1 cellular context compared by ENCODE assay signal in the genomic region with DNA sequence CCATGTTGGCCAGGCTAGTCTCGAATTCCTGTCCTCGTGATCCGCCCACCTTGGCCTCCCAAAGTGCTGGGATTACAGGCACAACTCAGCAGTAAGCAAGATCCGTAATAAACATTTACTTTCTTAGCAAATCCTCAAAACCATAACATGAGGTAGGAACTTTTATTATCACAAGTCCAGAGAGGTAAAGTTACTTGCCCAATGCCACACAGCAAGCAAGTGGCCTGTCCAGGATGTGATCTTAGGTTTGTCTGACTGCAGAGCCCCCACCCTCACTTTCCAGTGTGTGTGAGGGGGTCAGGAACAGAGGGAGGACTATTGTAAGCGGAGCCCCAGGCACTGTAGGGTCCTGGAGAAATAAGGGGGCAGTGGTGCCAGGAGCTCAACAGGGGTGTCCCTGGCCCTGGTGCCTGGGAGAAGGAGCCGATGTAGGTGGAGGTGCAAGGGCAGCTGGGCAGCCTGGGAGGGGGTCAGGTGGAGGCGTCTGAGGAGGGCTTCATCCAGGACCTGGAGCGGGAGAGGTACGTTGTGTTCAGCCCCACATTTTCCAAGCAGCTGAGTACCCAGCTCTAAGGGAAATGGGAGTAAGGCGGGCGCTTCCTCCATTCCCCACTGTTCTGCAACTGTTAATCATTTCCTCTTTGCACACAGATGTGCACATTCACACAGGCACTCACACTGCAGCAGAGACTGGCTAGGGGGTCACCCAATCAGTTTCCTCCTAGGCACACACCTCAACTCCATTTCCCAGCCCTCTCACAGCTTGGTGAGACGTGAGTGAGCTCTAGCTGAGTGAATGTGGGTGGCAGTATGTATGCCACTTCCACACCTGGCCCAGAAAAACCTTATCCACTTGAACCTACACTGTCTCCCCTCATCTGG.
TF ChIP-seq lines count a peak whose summit lies in the region.

No MANE protein-coding gene starts in this region.

TF ChIP-seq in GM23338, 12 proteins besides CTCF, POLR2A, EP300 and RAD21 (continued from another document):
- TF ChIP-seq REST (IDR thresholded peaks at IDR 0.05; ENCODE audit: unreplicated experiment): no peak
- TF ChIP-seq CREB1 (CRISPR knock-in tag; IDR thresholded peaks at IDR 0.05; ENCODE audit: low read depth): no peak
- no peak for TF ChIP-seq STAT1 (IDR thresholded peaks at IDR 0.05; ENCODE audit: unreplicated experiment)
- TF ChIP-seq EZH2 (IDR thresholded peaks at IDR 0.05; ENCODE audit: low read depth, unreplicated experiment): no peak
- TF ChIP-seq NANOG (IDR thresholded peaks at IDR 0.05; ENCODE audit: borderline replicate concordance): no peak
- TF ChIP-seq, protein P1, sequence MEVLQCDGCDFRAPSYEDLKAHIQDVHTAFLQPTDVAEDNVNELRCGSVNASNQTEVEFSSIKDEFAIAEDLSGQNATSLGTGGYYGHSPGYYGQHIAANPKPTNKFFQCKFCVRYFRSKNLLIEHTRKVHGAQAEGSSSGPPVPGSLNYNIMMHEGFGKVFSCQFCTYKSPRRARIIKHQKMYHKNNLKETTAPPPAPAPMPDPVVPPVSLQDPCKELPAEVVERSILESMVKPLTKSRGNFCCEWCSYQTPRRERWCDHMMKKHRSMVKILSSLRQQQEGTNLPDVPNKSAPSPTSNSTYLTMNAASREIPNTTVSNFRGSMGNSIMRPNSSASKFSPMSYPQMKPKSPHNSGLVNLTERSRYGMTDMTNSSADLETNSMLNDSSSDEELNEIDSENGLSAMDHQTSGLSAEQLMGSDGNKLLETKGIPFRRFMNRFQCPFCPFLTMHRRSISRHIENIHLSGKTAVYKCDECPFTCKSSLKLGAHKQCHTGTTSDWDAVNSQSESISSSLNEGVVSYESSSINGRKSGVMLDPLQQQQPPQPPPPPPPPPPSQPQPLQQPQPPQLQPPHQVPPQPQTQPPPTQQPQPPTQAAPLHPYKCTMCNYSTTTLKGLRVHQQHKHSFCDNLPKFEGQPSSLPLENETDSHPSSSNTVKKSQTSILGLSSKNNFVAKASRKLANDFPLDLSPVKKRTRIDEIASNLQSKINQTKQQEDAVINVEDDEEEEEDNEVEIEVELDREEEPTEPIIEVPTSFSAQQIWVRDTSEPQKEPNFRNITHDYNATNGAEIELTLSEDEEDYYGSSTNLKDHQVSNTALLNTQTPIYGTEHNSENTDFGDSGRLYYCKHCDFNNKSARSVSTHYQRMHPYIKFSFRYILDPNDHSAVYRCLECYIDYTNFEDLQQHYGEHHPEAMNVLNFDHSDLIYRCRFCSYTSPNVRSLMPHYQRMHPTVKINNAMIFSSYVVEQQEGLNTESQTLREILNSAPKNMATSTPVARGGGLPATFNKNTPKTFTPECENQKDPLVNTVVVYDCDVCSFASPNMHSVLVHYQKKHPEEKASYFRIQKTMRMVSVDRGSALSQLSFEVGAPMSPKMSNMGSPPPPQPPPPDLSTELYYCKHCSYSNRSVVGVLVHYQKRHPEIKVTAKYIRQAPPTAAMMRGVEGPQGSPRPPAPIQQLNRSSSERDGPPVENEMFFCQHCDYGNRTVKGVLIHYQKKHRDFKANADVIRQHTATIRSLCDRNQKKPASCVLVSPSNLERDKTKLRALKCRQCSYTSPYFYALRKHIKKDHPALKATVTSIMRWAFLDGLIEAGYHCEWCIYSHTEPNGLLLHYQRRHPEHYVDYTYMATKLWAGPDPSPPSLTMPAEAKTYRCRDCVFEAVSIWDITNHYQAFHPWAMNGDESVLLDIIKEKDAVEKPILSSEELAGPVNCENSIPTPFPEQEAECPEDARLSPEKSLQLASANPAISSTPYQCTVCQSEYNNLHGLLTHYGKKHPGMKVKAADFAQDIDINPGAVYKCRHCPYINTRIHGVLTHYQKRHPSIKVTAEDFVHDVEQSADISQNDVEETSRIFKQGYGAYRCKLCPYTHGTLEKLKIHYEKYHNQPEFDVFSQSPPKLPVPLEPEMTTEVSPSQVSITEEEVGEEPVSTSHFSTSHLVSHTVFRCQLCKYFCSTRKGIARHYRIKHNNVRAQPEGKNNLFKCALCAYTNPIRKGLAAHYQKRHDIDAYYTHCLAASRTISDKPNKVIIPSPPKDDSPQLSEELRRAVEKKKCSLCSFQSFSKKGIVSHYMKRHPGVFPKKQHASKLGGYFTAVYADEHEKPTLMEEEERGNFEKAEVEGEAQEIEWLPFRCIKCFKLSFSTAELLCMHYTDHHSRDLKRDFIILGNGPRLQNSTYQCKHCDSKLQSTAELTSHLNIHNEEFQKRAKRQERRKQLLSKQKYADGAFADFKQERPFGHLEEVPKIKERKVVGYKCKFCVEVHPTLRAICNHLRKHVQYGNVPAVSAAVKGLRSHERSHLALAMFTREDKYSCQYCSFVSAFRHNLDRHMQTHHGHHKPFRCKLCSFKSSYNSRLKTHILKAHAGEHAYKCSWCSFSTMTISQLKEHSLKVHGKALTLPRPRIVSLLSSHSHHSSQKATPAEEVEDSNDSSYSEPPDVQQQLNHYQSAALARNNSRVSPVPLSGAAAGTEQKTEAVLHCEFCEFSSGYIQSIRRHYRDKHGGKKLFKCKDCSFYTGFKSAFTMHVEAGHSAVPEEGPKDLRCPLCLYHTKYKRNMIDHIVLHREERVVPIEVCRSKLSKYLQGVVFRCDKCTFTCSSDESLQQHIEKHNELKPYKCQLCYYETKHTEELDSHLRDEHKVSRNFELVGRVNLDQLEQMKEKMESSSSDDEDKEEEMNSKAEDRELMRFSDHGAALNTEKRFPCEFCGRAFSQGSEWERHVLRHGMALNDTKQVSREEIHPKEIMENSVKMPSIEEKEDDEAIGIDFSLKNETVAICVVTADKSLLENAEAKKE (CRISPR knock-in tag; IDR thresholded peaks at IDR 0.05): no peak
- TF ChIP-seq POLR2AphosphoS5 (IDR thresholded peaks at IDR 0.05; ENCODE audit: low read depth): no peak
- no peak for TF ChIP-seq JUNB (IDR thresholded peaks at IDR 0.05; ENCODE audit: unreplicated experiment)
- no peak for TF ChIP-seq ETS1 (IDR thresholded peaks at IDR 0.05)
- no peak for TF ChIP-seq ZNF331 (CRISPR knock-in tag; IDR thresholded peaks at IDR 0.05; ENCODE audit: low read depth)
